1 cellular context compared by ENCODE assay signal in the genomic region with DNA sequence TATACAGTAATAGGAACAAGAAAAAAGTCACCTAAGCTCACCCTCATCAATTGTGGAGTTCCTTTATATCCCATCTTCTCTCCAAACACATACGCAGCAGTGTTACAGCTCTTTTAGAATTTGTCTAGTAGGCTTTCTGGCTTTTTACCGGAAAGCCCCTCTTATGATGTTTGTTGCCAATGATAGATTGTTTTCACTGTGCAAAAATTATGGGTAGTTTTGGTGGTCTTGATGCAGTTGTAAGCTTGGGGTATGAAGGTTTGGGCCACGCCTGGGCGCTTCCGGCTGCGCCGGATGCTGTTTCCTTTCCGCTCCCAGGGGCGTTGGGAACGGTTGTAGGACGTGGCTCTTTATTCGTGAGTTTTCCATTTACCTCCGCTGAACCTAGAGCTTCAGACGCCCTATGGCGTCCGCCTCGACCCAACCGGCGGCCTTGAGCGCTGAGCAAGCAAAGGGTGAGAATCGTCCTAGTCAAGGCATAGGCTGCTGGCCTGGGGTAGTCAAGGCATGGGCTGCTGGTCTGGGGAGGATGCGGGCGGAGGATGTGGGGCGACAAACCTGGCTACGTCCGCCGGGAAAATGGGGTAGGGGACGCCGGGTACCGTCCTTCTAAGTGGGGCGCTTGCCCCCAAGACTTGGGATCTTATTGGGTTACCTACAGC.
TF ChIP-seq lines count a peak whose summit lies in the region.

TSS of gene C12orf57 (plus strand) at position 304 of the 662 bp plus-strand sequence. CDS start at position 404, 100 bp downstream.
TSS of gene RNU7-1 (plus strand) at position 98 of the 662 bp plus-strand sequence.

TF ChIP-seq in HEK293, 187 proteins besides CTCF, POLR2A, EP300 and RAD21 (continued from another document and continues in another):
- TF ChIP-seq, protein P1, sequence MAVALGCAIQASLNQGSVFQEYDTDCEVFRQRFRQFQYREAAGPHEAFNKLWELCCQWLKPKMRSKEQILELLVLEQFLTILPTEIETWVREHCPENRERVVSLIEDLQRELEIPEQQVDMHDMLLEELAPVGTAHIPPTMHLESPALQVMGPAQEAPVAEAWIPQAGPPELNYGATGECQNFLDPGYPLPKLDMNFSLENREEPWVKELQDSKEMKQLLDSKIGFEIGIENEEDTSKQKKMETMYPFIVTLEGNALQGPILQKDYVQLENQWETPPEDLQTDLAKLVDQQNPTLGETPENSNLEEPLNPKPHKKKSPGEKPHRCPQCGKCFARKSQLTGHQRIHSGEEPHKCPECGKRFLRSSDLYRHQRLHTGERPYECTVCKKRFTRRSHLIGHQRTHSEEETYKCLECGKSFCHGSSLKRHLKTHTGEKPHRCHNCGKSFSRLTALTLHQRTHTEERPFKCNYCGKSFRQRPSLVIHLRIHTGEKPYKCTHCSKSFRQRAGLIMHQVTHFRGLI (tag by site-specific recombination; IDR thresholded peaks at IDR 0.05), result peak; percentile 1; the same call in 1 of the 2 replicates
- TF ChIP-seq ZBTB48 (tag by site-specific recombination; IDR thresholded peaks at IDR 0.05), result no peak
- TF ChIP-seq ZBTB17 (tag by site-specific recombination; IDR thresholded peaks at IDR 0.05), result peak; percentile 1; the same call in 1 of the 2 replicates
- TF ChIP-seq, protein P2, sequence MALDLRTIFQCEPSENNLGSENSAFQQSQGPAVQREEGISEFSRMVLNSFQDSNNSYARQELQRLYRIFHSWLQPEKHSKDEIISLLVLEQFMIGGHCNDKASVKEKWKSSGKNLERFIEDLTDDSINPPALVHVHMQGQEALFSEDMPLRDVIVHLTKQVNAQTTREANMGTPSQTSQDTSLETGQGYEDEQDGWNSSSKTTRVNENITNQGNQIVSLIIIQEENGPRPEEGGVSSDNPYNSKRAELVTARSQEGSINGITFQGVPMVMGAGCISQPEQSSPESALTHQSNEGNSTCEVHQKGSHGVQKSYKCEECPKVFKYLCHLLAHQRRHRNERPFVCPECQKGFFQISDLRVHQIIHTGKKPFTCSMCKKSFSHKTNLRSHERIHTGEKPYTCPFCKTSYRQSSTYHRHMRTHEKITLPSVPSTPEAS (tag by site-specific recombination; IDR thresholded peaks at IDR 0.05), result no peak
- TF ChIP-seq ZNF785 (tag by site-specific recombination; IDR thresholded peaks at IDR 0.05), result 0 out of 2 replicates have a peak, but pooled peaks have one; percentile 43
- no peak for TF ChIP-seq ZNF658 (tag by site-specific recombination; IDR thresholded peaks at IDR 0.05)
- TF ChIP-seq AEBP2 (tag by site-specific recombination; IDR thresholded peaks at IDR 0.05; ENCODE audit: borderline replicate concordance), result no peak
- TF ChIP-seq, protein P3, sequence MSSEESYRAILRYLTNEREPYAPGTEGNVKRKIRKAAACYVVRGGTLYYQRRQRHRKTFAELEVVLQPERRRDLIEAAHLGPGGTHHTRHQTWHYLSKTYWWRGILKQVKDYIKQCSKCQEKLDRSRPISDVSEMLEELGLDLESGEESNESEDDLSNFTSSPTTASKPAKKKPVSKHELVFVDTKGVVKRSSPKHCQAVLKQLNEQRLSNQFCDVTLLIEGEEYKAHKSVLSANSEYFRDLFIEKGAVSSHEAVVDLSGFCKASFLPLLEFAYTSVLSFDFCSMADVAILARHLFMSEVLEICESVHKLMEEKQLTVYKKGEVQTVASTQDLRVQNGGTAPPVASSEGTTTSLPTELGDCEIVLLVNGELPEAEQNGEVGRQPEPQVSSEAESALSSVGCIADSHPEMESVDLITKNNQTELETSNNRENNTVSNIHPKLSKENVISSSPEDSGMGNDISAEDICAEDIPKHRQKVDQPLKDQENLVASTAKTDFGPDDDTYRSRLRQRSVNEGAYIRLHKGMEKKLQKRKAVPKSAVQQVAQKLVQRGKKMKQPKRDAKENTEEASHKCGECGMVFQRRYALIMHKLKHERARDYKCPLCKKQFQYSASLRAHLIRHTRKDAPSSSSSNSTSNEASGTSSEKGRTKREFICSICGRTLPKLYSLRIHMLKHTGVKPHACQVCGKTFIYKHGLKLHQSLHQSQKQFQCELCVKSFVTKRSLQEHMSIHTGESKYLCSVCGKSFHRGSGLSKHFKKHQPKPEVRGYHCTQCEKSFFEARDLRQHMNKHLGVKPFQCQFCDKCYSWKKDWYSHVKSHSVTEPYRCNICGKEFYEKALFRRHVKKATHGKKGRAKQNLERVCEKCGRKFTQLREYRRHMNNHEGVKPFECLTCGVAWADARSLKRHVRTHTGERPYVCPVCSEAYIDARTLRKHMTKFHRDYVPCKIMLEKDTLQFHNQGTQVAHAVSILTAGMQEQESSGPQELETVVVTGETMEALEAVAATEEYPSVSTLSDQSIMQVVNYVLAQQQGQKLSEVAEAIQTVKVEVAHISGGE (tag by site-specific recombination; conservative IDR thresholded peaks at IDR 0.05; ENCODE audit: low read depth), result peak; percentile 91
- TF ChIP-seq PRDM10 (tag by site-specific recombination; IDR thresholded peaks at IDR 0.05), result peak; percentile 36
- TF ChIP-seq ZNF707 (tag by site-specific recombination; IDR thresholded peaks at IDR 0.05), result no peak
- no peak for TF ChIP-seq ZNF670 (tag by site-specific recombination; IDR thresholded peaks at IDR 0.05; ENCODE audit: low read depth)
- TF ChIP-seq, protein P4, sequence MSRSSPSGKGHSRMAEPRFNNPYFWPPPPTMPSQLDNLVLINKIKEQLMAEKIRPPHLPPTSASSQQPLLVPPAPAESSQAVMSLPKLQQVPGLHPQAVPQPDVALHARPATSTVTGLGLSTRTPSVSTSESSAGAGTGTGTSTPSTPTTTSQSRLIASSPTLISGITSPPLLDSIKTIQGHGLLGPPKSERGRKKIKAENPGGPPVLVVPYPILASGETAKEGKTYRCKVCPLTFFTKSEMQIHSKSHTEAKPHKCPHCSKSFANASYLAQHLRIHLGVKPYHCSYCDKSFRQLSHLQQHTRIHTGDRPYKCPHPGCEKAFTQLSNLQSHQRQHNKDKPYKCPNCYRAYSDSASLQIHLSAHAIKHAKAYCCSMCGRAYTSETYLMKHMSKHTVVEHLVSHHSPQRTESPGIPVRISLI (tag by site-specific recombination; IDR thresholded peaks at IDR 0.05), result no peak
- TF ChIP-seq ZNF223 (tag by site-specific recombination; IDR thresholded peaks at IDR 0.05), result no peak
- peak; percentile 39; the same call in 1 of the 2 replicates for TF ChIP-seq KLF17 (tag by site-specific recombination; IDR thresholded peaks at IDR 0.05)
- TF ChIP-seq SETDB1 (IDR thresholded peaks at IDR 0.05; ENCODE audit: insufficient read length, low read length), result no peak
- TF ChIP-seq ZNF354C (tag by site-specific recombination; IDR thresholded peaks at IDR 0.05; ENCODE audit: borderline replicate concordance, low read depth), result no peak
- TF ChIP-seq ZNF488 (tag by site-specific recombination; IDR thresholded peaks at IDR 0.05), result no peak
- TF ChIP-seq PATZ1 (tag by site-specific recombination; IDR thresholded peaks at IDR 0.05), result 0 out of 2 replicates have a peak, but pooled peaks have one; percentile 70
- TF ChIP-seq WT1 (tag by site-specific recombination; IDR thresholded peaks at IDR 0.05), result no peak
- no peak; the same call in 1 of the 2 replicates for TF ChIP-seq ZNF623 (tag by site-specific recombination; IDR thresholded peaks at IDR 0.05)
- TF ChIP-seq, protein P5, sequence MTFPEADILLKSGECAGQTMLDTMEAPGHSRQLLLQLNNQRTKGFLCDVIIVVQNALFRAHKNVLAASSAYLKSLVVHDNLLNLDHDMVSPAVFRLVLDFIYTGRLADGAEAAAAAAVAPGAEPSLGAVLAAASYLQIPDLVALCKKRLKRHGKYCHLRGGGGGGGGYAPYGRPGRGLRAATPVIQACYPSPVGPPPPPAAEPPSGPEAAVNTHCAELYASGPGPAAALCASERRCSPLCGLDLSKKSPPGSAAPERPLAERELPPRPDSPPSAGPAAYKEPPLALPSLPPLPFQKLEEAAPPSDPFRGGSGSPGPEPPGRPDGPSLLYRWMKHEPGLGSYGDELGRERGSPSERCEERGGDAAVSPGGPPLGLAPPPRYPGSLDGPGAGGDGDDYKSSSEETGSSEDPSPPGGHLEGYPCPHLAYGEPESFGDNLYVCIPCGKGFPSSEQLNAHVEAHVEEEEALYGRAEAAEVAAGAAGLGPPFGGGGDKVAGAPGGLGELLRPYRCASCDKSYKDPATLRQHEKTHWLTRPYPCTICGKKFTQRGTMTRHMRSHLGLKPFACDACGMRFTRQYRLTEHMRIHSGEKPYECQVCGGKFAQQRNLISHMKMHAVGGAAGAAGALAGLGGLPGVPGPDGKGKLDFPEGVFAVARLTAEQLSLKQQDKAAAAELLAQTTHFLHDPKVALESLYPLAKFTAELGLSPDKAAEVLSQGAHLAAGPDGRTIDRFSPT (tag by site-specific recombination; IDR thresholded peaks at IDR 0.05), result no peak
- TF ChIP-seq ZSCAN30 (tag by site-specific recombination; IDR thresholded peaks at IDR 0.05), result peak; percentile 62
- no peak for TF ChIP-seq SALL2 (tag by site-specific recombination; IDR thresholded peaks at IDR 0.05; ENCODE audit: borderline replicate concordance)
- TF ChIP-seq ZNF146 (tag by site-specific recombination; IDR thresholded peaks at IDR 0.05), result no peak
- TF ChIP-seq ZNF626 (tag by site-specific recombination; IDR thresholded peaks at IDR 0.05), result no peak
- peak; percentile 50; the same call in 1 of the 2 replicates for TF ChIP-seq INSM2 (tag by site-specific recombination; IDR thresholded peaks at IDR 0.05)
- TF ChIP-seq ZNF555 (tag by site-specific recombination; conservative IDR thresholded peaks at IDR 0.05), result no peak
- no peak for TF ChIP-seq BCL11A (tag by site-specific recombination; IDR thresholded peaks at IDR 0.05; ENCODE audit: low read depth)
